Comparison of ENCODE assay signal across 29 cellular contexts in genomic region chr10:1064172-1064571, GRCh38. TPM values are rescaled to one million over a fixed set of nuclear protein-coding genes. Genes with fewer than 3 reads are reported as not detected.
DNase-seq lines count a peak whose midpoint lies in the region; ATAC-seq and TF ChIP-seq lines count a peak whose summit lies in the region.
"Had no signal": no experiment of that assay in that cellular context is flagged by ENCODE, and none has a peak within 500 bp of the region (broad histone marks: within the 10 kb centered on the region; RNA-seq: fewer than 3 reads in every experiment).

No MANE protein-coding gene starts in this region.

- no peak overlapping the region for H3K4me3 ChIP-seq in effector memory CD4-positive, alpha-beta T cell (ENCODE audit: insufficient read depth, low read depth, low read length, poor library complexity, severe bottlenecking)
- no peak overlapping the region for H3K4me3 ChIP-seq in neutrophil (ENCODE audit: low read depth in 1 of 2, low read length in 1 of 2)
- H3K4me3 ChIP-seq: breast epithelium, MG63, upper lobe of right lung had no signal

- no peak overlapping the region for H3K4me3 Mint-ChIP-seq in activated CD8-positive, alpha-beta memory T cell treated with anti-CD3 and anti-CD28 coated beads, Interleukin-2, amount 10 ng/mL, durations not matched to agents 7 days and 5 days
- H3K4me3 Mint-ChIP-seq: CD14-positive monocyte had no signal

- H3K36me3 ChIP-seq in effector memory CD4-positive, alpha-beta T cell (ENCODE audit: control insufficient read depth, insufficient read depth, low read length), result no peaks in the 10 kb centered on the region
- H3K36me3 ChIP-seq in neutrophil, result peaks cover under 1% of the 10 kb centered on the region
- H3K36me3 ChIP-seq: breast epithelium had no signal

- DNase-seq in activated CD8-positive, alpha-beta memory T cell treated with anti-CD3 and anti-CD28 coated beads, Interleukin-2, amount 10 ng/mL, durations not matched to agents 7 days and 5 days, result no peak
- no peak for DNase-seq in activated CD8-positive, alpha-beta memory T cell treated with anti-CD3 and anti-CD28 coated beads for 24 hours
- DNase-seq in NCI-H2171 treated with DMSO at 0.1 percent for 48 hours (lab: John Stamatoyannopoulos, UW) (peak; percentile 77), pons (ENCODE audit: low spot score) (no peak), EL (no peak)
- DNase-seq in effector memory CD4-positive, alpha-beta T cell, result no peak
- DNase-seq: activated CD4-positive, CD25-positive, alpha-beta regulatory T cell; activated CD8-positive, alpha-beta memory T cell treated with anti-CD3 and anti-CD28 coated beads, Interleukin-2, amount 50 U/mL, for 48 hours; cortex of kidney; DMS79; foreskin keratinocyte; HCEC 1CT; kidney; MG63; NCI-H1436 treated with DMSO at 0.1 percent for 48 hours; NCI-H345; SIG-M5; stimulated activated CD4-positive, alpha-beta T cell treated with anti-CD3 and anti-CD28 coated beads, Interleukin-4, amount 100 ng/mL, for 1 hour; upper lobe of right lung had no signal

- H3K27me3 Mint-ChIP-seq in activated CD8-positive, alpha-beta memory T cell treated with anti-CD3 and anti-CD28 coated beads, Interleukin-2, amount 10 ng/mL, durations not matched to agents 7 days and 5 days, result no peaks in the 10 kb centered on the region
- H3K27me3 Mint-ChIP-seq: progenitor cell of endocrine pancreas had no signal

- peak overlapping the region; percentile 69 for H3K27ac Mint-ChIP-seq in activated CD8-positive, alpha-beta memory T cell treated with anti-CD3 and anti-CD28 coated beads, Interleukin-2, amount 10 ng/mL, durations not matched to agents 7 days and 5 days
- H3K27ac Mint-ChIP-seq: progenitor cell of endocrine pancreas had no signal

- no peaks in the 10 kb centered on the region for H3K27me3 ChIP-seq in effector memory CD4-positive, alpha-beta T cell (replicated peaks; ENCODE audit: control insufficient read depth, insufficient read depth, low read length, poor library complexity, severe bottlenecking)
- H3K27me3 ChIP-seq in neutrophil, result no peaks in the 10 kb centered on the region
- H3K27me3 ChIP-seq: breast epithelium, foreskin keratinocyte, MG63, upper lobe of right lung had no signal

- CTCF ChIA-PET in activated CD8-positive, alpha-beta memory T cell treated with anti-CD3 and anti-CD28 coated beads, Interleukin-2, amount 10 ng/mL, durations not matched to agents 7 days and 5 days (lab: Charles Lee), result no interaction called here

- H3K4me1 Mint-ChIP-seq in activated CD8-positive, alpha-beta memory T cell treated with anti-CD3 and anti-CD28 coated beads, Interleukin-2, amount 10 ng/mL, durations not matched to agents 7 days and 5 days, result peaks cover 74% of the 10 kb centered on the region

- H3K9me3 ChIP-seq in effector memory CD4-positive, alpha-beta T cell (ENCODE audit: control insufficient read depth, low read length), result no peaks in the 10 kb centered on the region
- H3K9me3 ChIP-seq in neutrophil, result no peaks in the 10 kb centered on the region
- H3K9me3 ChIP-seq: breast epithelium, MG63, upper lobe of right lung had no signal

- no peak for ATAC-seq in activated CD8-positive, alpha-beta memory T cell treated with anti-CD3 and anti-CD28 coated beads, Interleukin-2, amount 10 ng/mL, durations not matched to agents 7 days and 5 days
- no peak for ATAC-seq in HG03571 (IDR thresholded peaks at IDR 0.05; ENCODE audit: unreplicated experiment)
- ATAC-seq: foreskin keratinocyte had no signal

- H3K36me3 Mint-ChIP-seq in activated CD8-positive, alpha-beta memory T cell treated with anti-CD3 and anti-CD28 coated beads, Interleukin-2, amount 10 ng/mL, durations not matched to agents 7 days and 5 days, result peaks cover 21% of the 10 kb centered on the region

- H3K4me1 ChIP-seq in effector memory CD4-positive, alpha-beta T cell (ENCODE audit: control insufficient read depth, insufficient read depth, low read length, poor library complexity, severe bottlenecking), result peaks cover 31% of the 10 kb centered on the region
- peaks cover 57 to 64% of the 10 kb centered on the region in 2 experiments for H3K4me1 ChIP-seq in neutrophil (ENCODE audit: control insufficient read depth in 1 of 2, insufficient read depth in 1 of 2, low read depth in 1 of 2, low read length in 1 of 2)
- H3K4me1 ChIP-seq: breast epithelium, upper lobe of right lung had no signal

- peak overlapping the region; percentile 34 for H3K27ac ChIP-seq in effector memory CD4-positive, alpha-beta T cell (ENCODE audit: insufficient read depth, low read length, poor library complexity, severe bottlenecking)
- H3K27ac ChIP-seq in neutrophil, result peak overlapping the region; percentile 84
- H3K27ac ChIP-seq: breast epithelium, epithelial cell of prostate, foreskin keratinocyte, HL-60, upper lobe of right lung had no signal

- TF ChIP-seq CTCF in neutrophil (IDR thresholded peaks at IDR 0.05), result no peak

- H3K9me3 Mint-ChIP-seq in activated CD8-positive, alpha-beta memory T cell treated with anti-CD3 and anti-CD28 coated beads, Interleukin-2, amount 10 ng/mL, durations not matched to agents 7 days and 5 days (ENCODE audit: low read depth), result no peaks in the 10 kb centered on the region
- H3K9me3 Mint-ChIP-seq: CD14-positive monocyte had no signal

RNA-seq across cellular contexts. Expression of gene WDR37, which starts 8.0 kb away (rescaled TPM):
- total RNA-seq in activated CD8-positive, alpha-beta memory T cell treated with anti-CD3 and anti-CD28 coated beads, Interleukin-2, amount 10 ng/mL, durations not matched to agents 7 days and 5 days, result 10 to 100 TPM; 22.0 to 26.4 TPM

RNA-seq across cellular contexts. Expression of gene IDI1, which starts 15.3 kb away (rescaled TPM):
- total RNA-seq in activated CD8-positive, alpha-beta memory T cell treated with anti-CD3 and anti-CD28 coated beads, Interleukin-2, amount 10 ng/mL, durations not matched to agents 7 days and 5 days, result 10 to 100 TPM; 60.8 to 75.8 TPM

RNA-seq across cellular contexts. Expression of gene IDI2, which starts 38.5 kb away (rescaled TPM):
- total RNA-seq in activated CD8-positive, alpha-beta memory T cell treated with anti-CD3 and anti-CD28 coated beads, Interleukin-2, amount 10 ng/mL, durations not matched to agents 7 days and 5 days, result not detected
- total RNA-seq: breast epithelium; foreskin keratinocyte; kidney; lung microvascular endothelial cell; progenitor cell of endocrine pancreas; skeletal muscle tissue; T-helper 2 cell treated with Interferon-gamma antibody and Interleukin-4, amounts not matched to agents 100 ng/mL and 5 ng/mL, for 36 hours; upper lobe of right lung had no signal
